8 cellular contexts compared by ENCODE assay signal in the genomic region with DNA sequence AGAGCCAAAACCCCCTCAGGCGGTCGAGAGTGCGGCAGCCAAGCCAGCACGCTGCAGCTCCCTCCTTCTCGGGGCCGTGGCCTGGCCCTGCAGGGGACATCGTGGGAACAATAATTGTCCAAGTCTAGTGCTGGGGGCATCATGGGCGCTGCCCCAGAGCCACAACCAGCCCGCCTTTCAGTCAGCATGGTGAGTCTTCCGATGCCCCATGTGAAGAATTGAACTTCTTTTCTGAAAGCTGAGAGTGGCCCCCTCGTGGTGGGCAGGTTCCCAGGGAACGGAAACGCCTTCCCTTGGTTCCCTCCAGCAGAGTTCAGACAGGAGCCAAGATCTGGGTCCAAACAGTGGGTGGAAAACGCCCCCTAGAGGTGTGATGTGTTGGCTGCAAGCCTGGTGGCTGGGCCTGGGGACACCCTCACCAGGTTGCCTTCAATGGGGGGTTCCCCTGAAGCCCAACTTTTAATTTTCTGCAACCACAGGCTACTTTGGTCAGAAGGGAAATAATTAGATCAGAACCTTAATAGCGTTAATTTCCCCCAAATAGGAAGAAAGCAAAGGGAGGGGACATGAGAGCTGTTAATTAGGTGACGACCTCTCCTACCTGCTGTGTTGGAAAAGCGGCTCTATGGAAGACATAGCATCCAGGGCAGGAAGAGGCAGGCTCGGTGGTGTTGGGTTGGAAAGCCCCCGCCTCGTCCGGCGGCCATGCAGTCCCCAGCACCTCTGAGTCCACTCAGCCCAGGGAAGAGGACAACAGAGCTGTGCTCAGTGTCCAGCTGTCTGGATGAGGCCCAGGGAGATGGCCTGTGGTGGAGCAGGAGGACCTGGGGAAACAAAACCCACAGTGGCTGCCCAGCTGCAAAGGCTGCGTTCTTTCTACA. TPM values are rescaled to one million over a fixed set of nuclear protein-coding genes. Genes with fewer than 3 reads are reported as not detected.
A peak's percentile ranks its signal among the peaks of the same experiment; 100 is the strongest.
DNase-seq lines count a peak whose midpoint lies in the region; ATAC-seq and TF ChIP-seq lines count a peak whose summit lies in the region.

No MANE protein-coding gene starts in this region.

- TF ChIP-seq CTCF in GM12875 (IDR thresholded peaks at IDR 0.05; ENCODE audit: borderline replicate concordance, insufficient read depth, low read depth, low read length), result peak; percentile 93
- TF ChIP-seq CTCF in retinal pigment epithelial cell (conservative IDR thresholded peaks at IDR 0.05; ENCODE audit: low read depth, low read length), result peak; percentile 99

- peak overlapping the region; percentile 80 to 88 for H3K27ac Mint-ChIP-seq in T-cell

- H3K4me3 Mint-ChIP-seq in T-cell, result peak overlapping the region in 2 of 3 donors; percentile 39 to 52

- intact Hi-C loops in left ventricle myocardium superior (cut with micrococcal nuclease), result no loop called here

- CTCF ChIA-PET in T-cell (lab: Charles Lee), result interaction anchor here in 1 of 2 donors (0.6 to 1.2 kb wide), 3 partner anchors 13 to 17 kb away, joined by 3 to 12 read pairs (median 4); partner anchors contain the start of gene OGFR

- H3K9me3 Mint-ChIP-seq in T-cell, result no peaks in the 10 kb centered on the region

- no peaks in the 10 kb centered on the region for H3K27me3 Mint-ChIP-seq in T-cell

- H3K4me1 Mint-ChIP-seq in T-cell, result peaks cover 22 to 26% (median 24%) of the 10 kb centered on the region in 3 donors

- ATAC-seq in T-cell (replicated peaks in 1 of 4), result no peak
- ATAC-seq in left ventricle myocardium superior, result no peak
- ATAC-seq in GM21390 (IDR thresholded peaks at IDR 0.05; ENCODE audit: unreplicated experiment), result no peak
- ATAC-seq in HG03442 (IDR thresholded peaks at IDR 0.05; ENCODE audit: unreplicated experiment), result no peak

- peak; percentile 42 to 78 for DNase-seq in NCI-H187 (lab: John Stamatoyannopoulos, UW)
- peak in 31 of 34 experiments; percentile 28 to 73 (median 53) for DNase-seq in T-cell
- DNase-seq in amniotic epithelial cell (ENCODE audit: low read depth), result peak; percentile 83
- DNase-seq in left ventricle myocardium superior, result peak; percentile 82
- no peak for DNase-seq in retinal pigment epithelial cell (ENCODE audit: low read depth)

- H3K36me3 Mint-ChIP-seq in T-cell, result no peaks in the 10 kb centered on the region

- H3K4me3 ChIP-seq in GM12875 (ENCODE audit: low read depth, low read length) (no peak overlapping the region), retinal pigment epithelial cell (ENCODE audit: low read length) (no peak overlapping the region)

- POLR2A ChIA-PET in T-cell (lab: Charles Lee), result interaction anchor here in 1 of 2 donors (0.6 kb wide), 1 partner anchor 158 kb away, joined by 4 read pairs; no protein-coding TSS in a partner anchor

RNA-seq across cellular contexts. Expression of gene MRGBP, which starts 4.7 kb away (rescaled TPM):
- total RNA-seq in T-cell (10 to 100 TPM in 3 of 5 donors, 1 to 10 TPM in 2; 8.6 to 13.9 (median 12.8) TPM), left ventricle myocardium superior (11.1 TPM)

RNA-seq across cellular contexts. Expression of gene OGFR, which starts 13.1 kb away (rescaled TPM):
- 10 to 100 TPM; 46.5 to 91.1 (median 83.0) TPM for total RNA-seq in T-cell
- 21.0 TPM for total RNA-seq in left ventricle myocardium superior

RNA-seq across cellular contexts. Expression of gene COL9A3, which starts 25.3 kb away (rescaled TPM):
- total RNA-seq in T-cell, result 1 to 10 TPM in 1 of 5 donors, under 1 TPM in 3, not detected in 1; 0.51 to 2.1 (median 0.75) TPM
- total RNA-seq in left ventricle myocardium superior, result 2.9 TPM
